ENCODE assay signal across 2 cellular contexts in the genomic region with DNA sequence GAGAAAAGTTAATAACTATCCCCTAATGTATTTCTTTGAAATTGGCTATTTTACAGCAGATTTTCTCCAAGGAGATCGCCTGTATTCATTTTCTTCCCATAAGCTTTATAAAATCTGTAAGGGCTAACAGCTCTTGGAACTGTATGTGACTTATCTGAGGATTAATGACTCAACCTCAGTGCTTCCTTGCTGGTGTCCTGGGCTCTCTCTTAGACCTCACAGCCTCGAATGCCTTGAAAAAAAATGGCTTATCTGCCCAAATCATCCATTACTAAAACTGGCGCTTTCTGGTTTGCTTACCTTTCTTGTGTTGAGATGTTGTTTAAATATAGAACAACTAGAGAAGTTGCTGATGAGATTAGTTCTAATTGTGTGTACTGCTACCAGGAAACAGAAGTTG.
TF ChIP-seq lines count a peak whose summit lies in the region.

No MANE protein-coding gene starts in this region.

TF ChIP-seq in IMR-90, 13 proteins besides CTCF, POLR2A, EP300 and RAD21:
- TF ChIP-seq MAZ (IDR thresholded peaks at IDR 0.05; ENCODE audit: borderline replicate concordance, low read depth, low read length) (no peak), NFE2L2 (IDR thresholded peaks at IDR 0.05; ENCODE audit: low read depth, low read length) (no peak), CHD1 (IDR thresholded peaks at IDR 0.05; ENCODE audit: low read depth, low read length) (no peak), MXI1 (IDR thresholded peaks at IDR 0.05; ENCODE audit: borderline replicate concordance, low read depth, low read length) (no peak), FOS (IDR thresholded peaks at IDR 0.05; ENCODE audit: low read depth, low read length) (no peak), ELK1 (IDR thresholded peaks at IDR 0.05; ENCODE audit: borderline replicate concordance, low read depth, low read length) (no peak), BHLHE40 (IDR thresholded peaks at IDR 0.05; ENCODE audit: low read depth, low read length) (no peak), CEBPB (IDR thresholded peaks at IDR 0.05; ENCODE audit: low read depth, low read length) (no peak), SMC3 (IDR thresholded peaks at IDR 0.05; ENCODE audit: low read depth, low read length) (no peak), MAFK (IDR thresholded peaks at IDR 0.05; ENCODE audit: low read depth, low read length) (no peak), RCOR1 (IDR thresholded peaks at IDR 0.05; ENCODE audit: insufficient replicate concordance, low read length) (no peak), USF2 (IDR thresholded peaks at IDR 0.05; ENCODE audit: low read depth, low read length) (no peak), RFX5 (IDR thresholded peaks at IDR 0.05; ENCODE audit: low read depth, low read length) (no peak)

TF ChIP-seq in HEK293T, 16 proteins besides CTCF, POLR2A, EP300 and RAD21:
- TF ChIP-seq ELF4 (IDR thresholded peaks at IDR 0.05) (no peak), ZNF384 (IDR thresholded peaks at IDR 0.05) (no peak), CTBP1 (IDR thresholded peaks at IDR 0.05; ENCODE audit: borderline replicate concordance) (no peak), HDGF (IDR thresholded peaks at IDR 0.05; ENCODE audit: borderline replicate concordance) (no peak), SP1 (IDR thresholded peaks at IDR 0.05) (no peak), FOXM1 (IDR thresholded peaks at IDR 0.05; ENCODE audit: borderline replicate concordance) (no peak), FOXK2 (IDR thresholded peaks at IDR 0.05) (no peak), L3MBTL2 (conservative IDR thresholded peaks at IDR 0.05) (no peak), FOXA1 (IDR thresholded peaks at IDR 0.05) (no peak), PKNOX1 (IDR thresholded peaks at IDR 0.05) (no peak), NFRKB (IDR thresholded peaks at IDR 0.05) (no peak), SUZ12 (IDR thresholded peaks at IDR 0.05) (no peak), TARDBP (IDR thresholded peaks at IDR 0.05) (no peak), ARNT (IDR thresholded peaks at IDR 0.05) (no peak)
